Comparison of ENCODE assay signal across 8 cellular contexts in genomic region chr19:16660763-16661479, GRCh38. TPM values are rescaled to one million over a fixed set of nuclear protein-coding genes. Genes with fewer than 3 reads are reported as not detected.
DNase-seq lines count a peak whose midpoint lies in the region; ATAC-seq, FAIRE-seq and TF ChIP-seq lines count a peak whose summit lies in the region.

TMEM38A (plus strand) TSS chr19:16661139; CDS start chr19:16661218, 79 bp downstream.

- peaks cover 39% of the 10 kb centered on the region for H3K4me1 Mint-ChIP-seq in activated naive CD4-positive, alpha-beta T cell treated with anti-CD3 and anti-CD28 coated beads for 36 hours (ENCODE audit: low read depth)

- ATAC-seq in GM21825 (IDR thresholded peaks at IDR 0.05; ENCODE audit: unreplicated experiment) (peak; percentile 27), pancreas (peak; percentile 39 to 53 (median 52)), GM18868 (IDR thresholded peaks at IDR 0.05; ENCODE audit: unreplicated experiment) (no peak)

- no peaks in the 10 kb centered on the region for H3K27me3 ChIP-seq in pancreas

- peaks cover 21% of the 10 kb centered on the region for H4K20me1 ChIP-seq in OCI-LY7 (ENCODE audit: insufficient read depth, low read length)

- peaks cover 36% of the 10 kb centered on the region for H3K36me3 ChIP-seq in OCI-LY7 (ENCODE audit: insufficient read depth, low read length)
- peaks cover 3 to 5% (median 5%) of the 10 kb centered on the region in 3 donors for H3K36me3 ChIP-seq in pancreas

- H2AFZ ChIP-seq in OCI-LY7 (ENCODE audit: low read length) = peak within 1 kb of the TSS; percentile 52; the same call in 1 of the 2 replicates

- no peaks in the 10 kb centered on the region for H3K9me2 ChIP-seq in OCI-LY7 (ENCODE audit: insufficient read depth, low read length)

- intact Hi-C loops in OCI-LY7 (cut with micrococcal nuclease; ENCODE audit: unreplicated experiment) = loop anchor here (1.0 to 5.0 kb wide), 3 partner anchors 33 to 74 kb away; partner anchors contain the start of gene MED26
- intact Hi-C loops in activated naive CD4-positive, alpha-beta T cell treated with anti-CD3 and anti-CD28 coated beads for 36 hours (cut with micrococcal nuclease) = loop anchor here (1.0 kb wide), 4 partner anchors 33 to 189 kb away; partner anchors contain the start of genes CHERP and MED26
- intact Hi-C loops in head of caudate nucleus (cut with DNase I) = loop anchor here (1.0 kb wide), 1 partner anchor 33 kb away; the partner anchor contains the start of gene MED26
- intact Hi-C loops in pancreas (cut with DNase I) = no loop called here

- H3K27ac ChIP-seq in C4-2B (peak within 1 kb of the TSS; percentile 88), OCI-LY7 (ENCODE audit: low read depth, low read length, poor library complexity, severe bottlenecking) (peak within 1 kb of the TSS; percentile 83), pancreas (peak within 1 kb of the TSS; percentile 37 to 86 (median 67))

- no peak for FAIRE-seq in pancreas (lab: Jason Lieb, UNC)

- peak within 1 kb of the TSS; percentile 92 for H3K27ac Mint-ChIP-seq in activated naive CD4-positive, alpha-beta T cell treated with anti-CD3 and anti-CD28 coated beads for 36 hours

- H3K27me3 Mint-ChIP-seq in activated naive CD4-positive, alpha-beta T cell treated with anti-CD3 and anti-CD28 coated beads for 36 hours (ENCODE audit: low read depth) = peaks cover 6% of the 10 kb centered on the region

- BruUV-seq in OCI-LY7 (replicated peaks; lab: Mats Ljungman, UMichigan) = no TSS peak

- H3K36me3 Mint-ChIP-seq in activated naive CD4-positive, alpha-beta T cell treated with anti-CD3 and anti-CD28 coated beads for 36 hours (ENCODE audit: low read depth) = peaks cover 18% of the 10 kb centered on the region

- H3K4me3 Mint-ChIP-seq in activated naive CD4-positive, alpha-beta T cell treated with anti-CD3 and anti-CD28 coated beads for 36 hours = peak within 1 kb of the TSS; percentile 92

- H3K79me2 ChIP-seq in OCI-LY7 (ENCODE audit: insufficient read depth, low read depth, low read length) = peaks cover 50% of the 10 kb centered on the region

- CTCF ChIA-PET in OCI-LY7 (lab: Charles Lee; ENCODE audit: unreplicated experiment) = interaction anchor here (0.7 kb wide), 1 partner anchor 433 kb away, joined by 3 read pairs; no protein-coding TSS in a partner anchor
- CTCF ChIA-PET in activated naive CD4-positive, alpha-beta T cell treated with anti-CD3 and anti-CD28 coated beads for 36 hours (lab: Charles Lee) = interaction anchor here (0.6 kb wide), 1 partner anchor 644 kb away, joined by 7 read pairs; no protein-coding TSS in a partner anchor

- H3K4me3 ChIP-seq in OCI-LY7 (ENCODE audit: low read depth, low read length, poor library complexity, severe bottlenecking) (peak within 1 kb of the TSS; percentile 96), pancreas (peak within 1 kb of the TSS; percentile 63 to 83 (median 67))

- POLR2A ChIA-PET in OCI-LY7 (lab: Charles Lee) = interaction anchor here (0.6 to 1.0 kb wide), 2 partner anchors 23 to 74 kb away, joined by 3 to 6 read pairs; no protein-coding TSS in a partner anchor

- WGBS in pancreas, 2 donors = 1% methylated on average over 38 to 76 of the region's 76 CpGs

- DNase-seq in OCI-LY7 (ENCODE audit: low spot score) = peak; percentile 57
- peak; percentile 23 for DNase-seq in activated naive CD4-positive, alpha-beta T cell treated with anti-CD3 and anti-CD28 coated beads for 36 hours
- DNase-seq in head of caudate nucleus = peak in 37 of 42 donors; percentile 13 to 72 (median 39)
- peak in 5 of 6 donors; percentile 48 to 85 (median 73) for DNase-seq in pancreas
- DNase-seq in epidermal melanocyte (ENCODE audit: insufficient read length, low spot score) = no peak

- no peaks in the 10 kb centered on the region for H3K9me3 Mint-ChIP-seq in activated naive CD4-positive, alpha-beta T cell treated with anti-CD3 and anti-CD28 coated beads for 36 hours

- no peak for TF ChIP-seq CTCF in C4-2B (conservative IDR thresholded peaks at IDR 0.05)
- no peak for TF ChIP-seq CTCF in OCI-LY7 (conservative IDR thresholded peaks at IDR 0.05; ENCODE audit: low read length)
- no peak for TF ChIP-seq CTCF in pancreas (IDR thresholded peaks at IDR 0.05)

- H3K9me3 ChIP-seq in OCI-LY7 (ENCODE audit: low read length) = no peaks in the 10 kb centered on the region
- no peaks in the 10 kb centered on the region for H3K9me3 ChIP-seq in pancreas

- H3K4me1 ChIP-seq in OCI-LY7 (ENCODE audit: insufficient read depth, low read length, poor library complexity, severe bottlenecking) = peaks cover 29% of the 10 kb centered on the region
- peaks cover 6 to 12% (median 10%) of the 10 kb centered on the region in 3 donors for H3K4me1 ChIP-seq in pancreas

- peak within 1 kb of the TSS; percentile 100 for H3K4me2 ChIP-seq in OCI-LY7 (ENCODE audit: low read length)

RNA-seq across cellular contexts. Expression of gene TMEM38A, which starts in this region (rescaled TPM):
- total RNA-seq in OCI-LY7 (2014; rRNA removed; shearing (Covaris generic)) = 10.3 and 20.4 TPM in 2 replicates
- total RNA-seq in OCI-LY7 (2022) (18.1 and 23.6 TPM in 2 replicates), pancreas (1 to 10 TPM; 1.2 to 3.5 (median 2.0) TPM)
- under 1 TPM; 0.49 to 0.83 TPM for total RNA-seq in activated naive CD4-positive, alpha-beta T cell treated with anti-CD3 and anti-CD28 coated beads for 36 hours
- polyA plus RNA-seq in pancreas = 1 to 10 TPM; 1.4 to 4.0 TPM

Comparison
In these comparisons a context has a peak if more than half of its experiments do, and no peak if none do; other contexts are left out.
1. Peak in DNase-seq in activated naive CD4-positive, alpha-beta T cell treated with anti-CD3 and anti-CD28 coated beads for 36 hours; RNA of the gene not detected or under 1 TPM.
2. intact Hi-C loops: an anchor here in OCI-LY7 (1.0 to 5.0 kb wide), activated naive CD4-positive, alpha-beta T cell treated with anti-CD3 and anti-CD28 coated beads for 36 hours (1.0 kb wide) and head of caudate nucleus (1.0 kb wide); none called in pancreas.